Comparison of ENCODE assay signal across 23 cellular contexts in genomic region chr10:128080231-128080630, GRCh38. TPM values are rescaled to one million over a fixed set of nuclear protein-coding genes. Genes with fewer than 3 reads are reported as not detected.
DNase-seq lines count a peak whose midpoint lies in the region; ATAC-seq and TF ChIP-seq lines count a peak whose summit lies in the region.
"Had no signal": no experiment of that assay in that cellular context is flagged by ENCODE, and none has a peak within 500 bp of the region (broad histone marks: within the 10 kb centered on the region; RNA-seq: fewer than 3 reads in every experiment).

No MANE protein-coding gene starts in this region.

- H3K14ac ChIP-seq in H9 (ENCODE audit: insufficient read depth, low read length), result no peak overlapping the region; the same call in 1 of the 2 replicates

- peaks cover 2% of the 10 kb centered on the region for H3K27me3 Mint-ChIP-seq in H9 (ENCODE audit: low read depth)
- no peaks in the 10 kb centered on the region for H3K27me3 Mint-ChIP-seq in T-helper 17 cell
- H3K27me3 Mint-ChIP-seq in glutamatergic neuron (ENCODE audit: unreplicated experiment), result peaks cover 7% of the 10 kb centered on the region

- no peak overlapping the region for H4K5ac ChIP-seq in H9 (ENCODE audit: insufficient read length, low read depth, low read length)

- H2BK20ac ChIP-seq in H9 (ENCODE audit: low read depth, low read length, poor library complexity, severe bottlenecking), result no peak overlapping the region

- no peaks in the 10 kb centered on the region for H3K79me2 ChIP-seq in H9 (ENCODE audit: insufficient read depth, low read length)

- no peak overlapping the region for H2BK120ac ChIP-seq in H9 (ENCODE audit: low read depth, low read length, poor library complexity, severe bottlenecking)

- TF ChIP-seq CTCF in H9 (conservative IDR thresholded peaks at IDR 0.05) (no peak), glutamatergic neuron (IDR thresholded peaks at IDR 0.05; ENCODE audit: partially characterized antibody, unreplicated experiment) (no peak)

- H3K27ac Mint-ChIP-seq in H9 (no peak overlapping the region), T-helper 17 cell (peak overlapping the region; percentile 65), glutamatergic neuron (ENCODE audit: unreplicated experiment) (peak overlapping the region; percentile 88)

- no peak for ATAC-seq in T-helper 17 cell
- ATAC-seq: A549; CD8-positive, alpha-beta T cell; GM12878 had no signal

- peak; percentile 46 for DNase-seq in activated effector memory CD4-positive, alpha-beta T cell treated with anti-CD3 and anti-CD28 coated beads, Interleukin-2, amount 50 U/mL, for 16 hours
- DNase-seq in activated effector memory CD4-positive, alpha-beta T cell treated with Interleukin-2 at 50 U/mL for 16 hours, result no peak
- peak; percentile 19 for DNase-seq in H9
- no peak for DNase-seq in T-helper 17 cell
- no peak for DNase-seq in glutamatergic neuron
- DNase-seq in OCI-M2 (lab: John Stamatoyannopoulos, UW; ENCODE audit: unreplicated experiment), result no peak
- no peak for DNase-seq in NCI-H2196 (lab: John Stamatoyannopoulos, UW; ENCODE audit: unreplicated experiment)
- no peak for DNase-seq in GF-D8 (lab: John Stamatoyannopoulos, UW)
- DNase-seq: Calu3; GOT3; KBM-7; MV-4-11; NCI-H1417 treated with DMSO at 0.1 percent for 48 hours; NCI-H2029; NCI-H510A; NCI-H748 treated with DMSO at 0.1 percent for 48 hours; NK-92 treated with Interleukin-12 subunit alpha and Interleukin-12 subunit beta, amount 100 ng/mL, for 24 hours; SHP77 treated with DMSO at 0.1 percent for 48 hours; SK-N-SH had no signal

- H3K4me1 ChIP-seq in H9 (ENCODE audit: insufficient read depth, low read length), result peaks cover 10% of the 10 kb centered on the region
- H3K4me1 ChIP-seq: A549, BLaER1 had no signal

- no peak overlapping the region for H4K91ac ChIP-seq in H9 (ENCODE audit: insufficient read length, low read depth, low read length)

- no peak overlapping the region for H3K23ac ChIP-seq in H9 (ENCODE audit: insufficient read length, low read depth, low read length)

- no peak overlapping the region for H3T11ph ChIP-seq in H9 (ENCODE audit: low read length)

- no peak overlapping the region for H3K27ac ChIP-seq in H9 (ENCODE audit: insufficient read length, low read depth, low read length)
- H3K27ac ChIP-seq: A549, BLaER1 had no signal

- H3K4me1 Mint-ChIP-seq in H9 (peaks cover 24 to 26% of the 10 kb centered on the region in 2 experiments), T-helper 17 cell (peaks cover 1% of the 10 kb centered on the region), glutamatergic neuron (ENCODE audit: low read depth, unreplicated experiment) (peaks cover 35% of the 10 kb centered on the region)

- H3K23me2 ChIP-seq in H9 (ENCODE audit: insufficient read length, low read depth, low read length, poor library complexity, severe bottlenecking), result no peaks in the 10 kb centered on the region

- no peak overlapping the region for H3K56ac ChIP-seq in H9 (ENCODE audit: insufficient read length, low read depth, low read length)

- H2AFZ ChIP-seq in H9 (ENCODE audit: low read length), result no peak overlapping the region

- H3K9me3 Mint-ChIP-seq in H9 (no peaks in the 10 kb centered on the region), glutamatergic neuron (ENCODE audit: unreplicated experiment) (peaks cover 4% of the 10 kb centered on the region)
- H3K9me3 Mint-ChIP-seq: CD8-positive, alpha-beta T cell had no signal

- H2BK12ac ChIP-seq in H9 (ENCODE audit: insufficient read length, low read depth, low read length), result no peak overlapping the region

- H3K4ac ChIP-seq in H9 (ENCODE audit: low read depth, low read length), result no peak overlapping the region

- H2AK5ac ChIP-seq in H9 (ENCODE audit: insufficient read length, low read length), result no peak overlapping the region

- no peaks in the 10 kb centered on the region for H3K27me3 ChIP-seq in H9 (ENCODE audit: insufficient read depth, low read length)
- H3K27me3 ChIP-seq: BLaER1 had no signal

- H2BK5ac ChIP-seq in H9 (ENCODE audit: insufficient read length, low read length), result no peak overlapping the region

- H3K4me3 Mint-ChIP-seq in H9, result no peak overlapping the region
- H3K4me3 Mint-ChIP-seq in T-helper 17 cell, result no peak overlapping the region
- no peak overlapping the region for H3K4me3 Mint-ChIP-seq in glutamatergic neuron (ENCODE audit: unreplicated experiment)
- H3K4me3 Mint-ChIP-seq: CD8-positive, alpha-beta T cell had no signal

- H3K4me2 ChIP-seq in H9 (ENCODE audit: insufficient read depth, insufficient read length, low read length), result no peak overlapping the region
- H3K4me2 ChIP-seq: A549, BLaER1, SK-N-SH had no signal

- H3K9me3 ChIP-seq in H9 (ENCODE audit: control insufficient read depth, low read depth, low read length) (no peaks in the 10 kb centered on the region), T-helper 17 cell (ENCODE audit: control insufficient read depth, low read length, poor library complexity, severe bottlenecking) (no peaks in the 10 kb centered on the region)
- H3K9me3 ChIP-seq: A549, BLaER1, SK-N-SH had no signal

- no peaks in the 10 kb centered on the region for H4K20me1 ChIP-seq in H9 (ENCODE audit: control insufficient read depth, insufficient read depth, insufficient read length)

- no peaks in the 10 kb centered on the region for H3K79me1 ChIP-seq in H9 (ENCODE audit: insufficient read depth, low read depth, low read length, poor library complexity, severe bottlenecking)

- H4K8ac ChIP-seq in H9 (replicated peaks; ENCODE audit: insufficient read length, low read depth, low read length), result no peak overlapping the region

- H3K36me3 Mint-ChIP-seq in H9 (ENCODE audit: insufficient read depth in 1 of 3, low read depth in 3 of 3), result no peaks in the 10 kb centered on the region
- peaks cover 2% of the 10 kb centered on the region for H3K36me3 Mint-ChIP-seq in T-helper 17 cell (ENCODE audit: low read depth)
- no peaks in the 10 kb centered on the region for H3K36me3 Mint-ChIP-seq in glutamatergic neuron (ENCODE audit: unreplicated experiment)

- H2BK15ac ChIP-seq in H9 (ENCODE audit: low read depth, low read length), result no peak overlapping the region

- no peak overlapping the region for H3K18ac ChIP-seq in H9 (ENCODE audit: insufficient read length, low read depth, low read length)

- no peak overlapping the region for H3K9ac ChIP-seq in H9 (ENCODE audit: extremely low read depth, insufficient read length, low read length)
- H3K9ac ChIP-seq: BLaER1, SK-N-SH had no signal

- no CpG with 5 or more reads among the region's 13 CpGs for WGBS in H9 (ENCODE audit: extremely low coverage, insufficient read length, low lambda C conversion rate)

RNA-seq across cellular contexts. Expression of gene MKI67, which starts 46.0 kb away (rescaled TPM):
- total RNA-seq in H9 (2021) (99.0 and 108 TPM in 2 replicates), T-helper 17 cell (1 to 10 TPM; 1.3 to 1.8 TPM), glutamatergic neuron (ENCODE audit: unreplicated experiment) (14.7 TPM)

Comparison
In these comparisons a context has a peak if more than half of its experiments do, and no peak if none do; other contexts are left out.
1. DNase-seq: peak in activated effector memory CD4-positive, alpha-beta T cell treated with anti-CD3 and anti-CD28 coated beads, Interleukin-2, amount 50 U/mL, for 16 hours (single experiment) and H9 (single experiment); none in activated effector memory CD4-positive, alpha-beta T cell treated with Interleukin-2 at 50 U/mL for 16 hours (single experiment), T-helper 17 cell (0 of 3), glutamatergic neuron (single experiment), OCI-M2 (single experiment), NCI-H2196 (single experiment) and GF-D8 (single experiment).
2. H3K27ac Mint-ChIP-seq: peak in T-helper 17 cell (single experiment) and glutamatergic neuron (single experiment); none in H9 (0 of 3).